Comparison of ENCODE assay signal across 11 cellular contexts in the genomic region with DNA sequence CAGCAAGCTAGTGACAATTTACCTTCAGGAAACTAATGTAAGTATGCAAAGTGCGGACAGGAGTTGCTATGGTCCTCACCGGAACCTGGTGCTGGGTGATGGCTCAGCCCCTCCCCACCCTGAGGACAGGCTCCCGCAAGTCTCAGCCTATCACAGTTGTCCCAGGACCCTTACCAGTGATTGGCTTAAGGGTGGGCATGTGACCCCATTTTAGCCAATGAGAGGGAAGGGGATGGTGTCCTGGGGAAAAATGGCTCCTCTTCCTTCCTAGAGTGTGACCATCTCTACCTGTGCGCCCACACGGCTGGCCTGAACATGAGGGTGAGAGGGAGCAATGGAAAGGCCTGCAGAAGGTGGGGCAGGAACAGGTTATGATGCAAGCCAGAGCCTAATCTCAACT.
"Had no signal": no experiment of that assay in that cellular context is flagged by ENCODE, and none has a peak within 500 bp of the region (broad histone marks: within the 10 kb centered on the region; RNA-seq: fewer than 3 reads in every experiment).

No MANE protein-coding gene starts in this region.

- H3K27me3 Mint-ChIP-seq: activated naive CD4-positive, alpha-beta T cell treated with anti-CD3 and anti-CD28 coated beads, Interleukin-2, amount 50 U/mL, for 24 hours; stimulated activated naive CD8-positive, alpha-beta T cell treated with anti-CD3 and anti-CD28 coated beads, Interleukin-15, amount 100 ng/mL, for 72 hours had no signal

- H3K27ac ChIP-seq: adrenal gland, right atrium auricular region, thoracic aorta had no signal

- H3K4me3 Mint-ChIP-seq: activated naive CD4-positive, alpha-beta T cell treated with anti-CD3 and anti-CD28 coated beads, Interleukin-2, amount 50 U/mL, for 24 hours; activated T-helper 17 cell treated with anti-CD3 and anti-CD28 coated beads, Interleukin-2, amount 50 U/mL, for 72 hours; natural killer cell; stimulated activated naive CD8-positive, alpha-beta T cell treated with anti-CD3 and anti-CD28 coated beads, Interleukin-15, amount 100 ng/mL, for 72 hours had no signal

- H3K4me1 ChIP-seq: adrenal gland, right atrium auricular region had no signal

- H3K27me3 ChIP-seq: adrenal gland, right atrium auricular region had no signal

- H3K4me3 ChIP-seq: adrenal gland, right atrium auricular region, smooth muscle cell, thoracic aorta had no signal

- DNase-seq: adrenal gland; kidney glomerular epithelial cell; mesenchymal stem cell; natural killer cell; stimulated activated naive CD8-positive, alpha-beta T cell treated with anti-CD3 and anti-CD28 coated beads, Interleukin-15, amount 100 ng/mL, for 72 hours; T-helper 2 cell had no signal

- H3K9me3 Mint-ChIP-seq: activated naive CD4-positive, alpha-beta T cell treated with anti-CD3 and anti-CD28 coated beads, Interleukin-2, amount 50 U/mL, for 24 hours; activated T-helper 17 cell treated with anti-CD3 and anti-CD28 coated beads, Interleukin-2, amount 50 U/mL, for 72 hours; natural killer cell; stimulated activated naive CD8-positive, alpha-beta T cell treated with anti-CD3 and anti-CD28 coated beads, Interleukin-15, amount 100 ng/mL, for 72 hours had no signal

- H3K36me3 Mint-ChIP-seq: activated naive CD4-positive, alpha-beta T cell treated with anti-CD3 and anti-CD28 coated beads, Interleukin-2, amount 50 U/mL, for 24 hours; natural killer cell had no signal

- H3K4me1 Mint-ChIP-seq: activated T-helper 17 cell treated with anti-CD3 and anti-CD28 coated beads, Interleukin-2, amount 50 U/mL, for 72 hours; natural killer cell; stimulated activated naive CD8-positive, alpha-beta T cell treated with anti-CD3 and anti-CD28 coated beads, Interleukin-15, amount 100 ng/mL, for 72 hours had no signal

- H3K27ac Mint-ChIP-seq: activated naive CD4-positive, alpha-beta T cell treated with anti-CD3 and anti-CD28 coated beads, Interleukin-2, amount 50 U/mL, for 24 hours; activated T-helper 17 cell treated with anti-CD3 and anti-CD28 coated beads, Interleukin-2, amount 50 U/mL, for 72 hours; natural killer cell had no signal

- H3K9me3 ChIP-seq: adrenal gland, right atrium auricular region, thoracic aorta had no signal

- H3K36me3 ChIP-seq: adrenal gland, right atrium auricular region, thoracic aorta had no signal
